In genomic region chr10:119893845-119894427, GRCh38 we compare ENCODE assay signal across 9 cellular contexts. TPM values are rescaled to one million over a fixed set of nuclear protein-coding genes. Genes with fewer than 3 reads are reported as not detected.
DNase-seq lines count a peak whose midpoint lies in the region; ATAC-seq and TF ChIP-seq lines count a peak whose summit lies in the region.
"Had no signal": no experiment of that assay in that cellular context is flagged by ENCODE, and none has a peak within 500 bp of the region (broad histone marks: within the 10 kb centered on the region; RNA-seq: fewer than 3 reads in every experiment).

No MANE protein-coding gene starts in this region.

- peak overlapping the region; percentile 100 for H3K4me2 ChIP-seq in smooth muscle cell

- H3K36me3 ChIP-seq in smooth muscle cell (ENCODE audit: low read depth) = no peaks in the 10 kb centered on the region

- CTCF ChIA-PET in activated CD8-positive, alpha-beta memory T cell treated with anti-CD3 and anti-CD28 coated beads, Interleukin-2, amount 10 ng/mL, durations not matched to agents 7 days and 5 days (lab: Charles Lee) = interaction anchor here (1.2 kb wide), 1 partner anchor 29 kb away, joined by 3 read pairs; no protein-coding TSS in a partner anchor
- CTCF ChIA-PET in WTC11 (lab: Charles Lee) = no interaction called here

- H3K4me3 ChIP-seq in fibroblast of villous mesenchyme (ENCODE audit: low read depth, low read length) = peak overlapping the region; percentile 81
- H3K4me3 ChIP-seq in smooth muscle cell = peak overlapping the region; percentile 96

- H3K27ac ChIP-seq in smooth muscle cell (ENCODE audit: low read depth) = peak overlapping the region; percentile 9
- H3K27ac ChIP-seq in foreskin keratinocyte = no peak overlapping the region

- H3K27me3 Mint-ChIP-seq in activated CD8-positive, alpha-beta memory T cell treated with anti-CD3 and anti-CD28 coated beads, Interleukin-2, amount 10 ng/mL, durations not matched to agents 7 days and 5 days = peaks cover under 1% of the 10 kb centered on the region
- peaks cover 5% of the 10 kb centered on the region; the same call in 1 of the 2 replicates for H3K27me3 Mint-ChIP-seq in WTC11 (ENCODE audit: low read depth)

- H3K36me3 Mint-ChIP-seq in activated CD8-positive, alpha-beta memory T cell treated with anti-CD3 and anti-CD28 coated beads, Interleukin-2, amount 10 ng/mL, durations not matched to agents 7 days and 5 days = peaks cover 25% of the 10 kb centered on the region
- peaks cover 38% of the 10 kb centered on the region for H3K36me3 Mint-ChIP-seq in WTC11

- no peak overlapping the region for H2AFZ ChIP-seq in smooth muscle cell (ENCODE audit: low read depth)

- peaks cover 45% of the 10 kb centered on the region for H3K4me1 Mint-ChIP-seq in activated CD8-positive, alpha-beta memory T cell treated with anti-CD3 and anti-CD28 coated beads, Interleukin-2, amount 10 ng/mL, durations not matched to agents 7 days and 5 days
- peaks cover 18% of the 10 kb centered on the region for H3K4me1 Mint-ChIP-seq in WTC11

- POLR2A ChIA-PET in WTC11 (lab: Charles Lee) = interaction anchor here (0.7 to 2.0 kb wide), 2 partner anchors 22 to 192 kb away, joined by 6 to 8 read pairs; no protein-coding TSS in a partner anchor

- H3K27me3 ChIP-seq in smooth muscle cell (ENCODE audit: low read depth) (no peaks in the 10 kb centered on the region), foreskin keratinocyte (no peaks in the 10 kb centered on the region)

- no peaks in the 10 kb centered on the region for H3K9me3 ChIP-seq in smooth muscle cell (replicated peaks; ENCODE audit: low read depth)

- H3K4me1 ChIP-seq in smooth muscle cell (ENCODE audit: low read depth) = peaks cover 24% of the 10 kb centered on the region
- H3K4me1 ChIP-seq in foreskin keratinocyte = peaks cover 13% of the 10 kb centered on the region

- H4K20me1 ChIP-seq in smooth muscle cell (ENCODE audit: low read depth) = peaks cover 51% of the 10 kb centered on the region

- H3K27ac Mint-ChIP-seq in activated CD8-positive, alpha-beta memory T cell treated with anti-CD3 and anti-CD28 coated beads, Interleukin-2, amount 10 ng/mL, durations not matched to agents 7 days and 5 days = peak overlapping the region; percentile 7
- no peak overlapping the region; the same call in 1 of the 2 replicates for H3K27ac Mint-ChIP-seq in WTC11

- H3K79me2 ChIP-seq in smooth muscle cell (ENCODE audit: low read depth) = peaks cover 75% of the 10 kb centered on the region

- H3K9me3 Mint-ChIP-seq in activated CD8-positive, alpha-beta memory T cell treated with anti-CD3 and anti-CD28 coated beads, Interleukin-2, amount 10 ng/mL, durations not matched to agents 7 days and 5 days (ENCODE audit: low read depth) = no peaks in the 10 kb centered on the region
- peaks cover 12% of the 10 kb centered on the region for H3K9me3 Mint-ChIP-seq in WTC11

- peaks cover 6% of the 10 kb centered on the region for H3F3A ChIP-seq in smooth muscle cell (ENCODE audit: low read depth)

- no peak for TF ChIP-seq CTCF in WTC11 (IDR thresholded peaks at IDR 0.05)
- TF ChIP-seq CTCF in fibroblast of villous mesenchyme (IDR thresholded peaks at IDR 0.05; ENCODE audit: insufficient read depth, low read depth, low read length) = no peak
- no peak for TF ChIP-seq CTCF in smooth muscle cell (IDR thresholded peaks at IDR 0.05; ENCODE audit: borderline replicate concordance, insufficient read depth, poor library complexity, severe bottlenecking)
- TF ChIP-seq CTCF in foreskin keratinocyte (conservative IDR thresholded peaks at IDR 0.05) = no peak

- 99% methylated on average over 3 of the region's 3 CpGs for WGBS in smooth muscle cell (ENCODE audit: low lambda C conversion rate)

- peak overlapping the region; percentile 20 for H3K9ac ChIP-seq in smooth muscle cell (ENCODE audit: low read depth)

- no peak for DNase-seq in activated CD8-positive, alpha-beta memory T cell treated with anti-CD3 and anti-CD28 coated beads, Interleukin-2, amount 10 ng/mL, durations not matched to agents 7 days and 5 days
- no peak for DNase-seq in activated CD8-positive, alpha-beta memory T cell treated with anti-CD3 and anti-CD28 coated beads for 24 hours
- no peak for DNase-seq in WTC11 (ENCODE audit: low spot score)
- no peak for DNase-seq in fibroblast of villous mesenchyme (ENCODE audit: low read depth)
- no peak for DNase-seq in smooth muscle cell (lab: John Stamatoyannopoulos, UW; ENCODE audit: unreplicated experiment)
- DNase-seq in foreskin keratinocyte = no peak
- no peak for DNase-seq in NCI-H748 (lab: John Stamatoyannopoulos, UW; ENCODE audit: unreplicated experiment)
- no peak for DNase-seq in activated CD4-positive, alpha-beta T cell treated with anti-CD3 and anti-CD28 coated beads for 48 hours
- DNase-seq: RPMI8226 had no signal

- peak overlapping the region; percentile 55 for H3K4me3 Mint-ChIP-seq in activated CD8-positive, alpha-beta memory T cell treated with anti-CD3 and anti-CD28 coated beads, Interleukin-2, amount 10 ng/mL, durations not matched to agents 7 days and 5 days
- H3K4me3 Mint-ChIP-seq in WTC11 = peak overlapping the region; percentile 93

- ATAC-seq in activated CD8-positive, alpha-beta memory T cell treated with anti-CD3 and anti-CD28 coated beads, Interleukin-2, amount 10 ng/mL, durations not matched to agents 7 days and 5 days = no peak
- ATAC-seq in WTC11 = no peak
- no peak for ATAC-seq in foreskin keratinocyte

TF ChIP-seq in WTC11, 78 proteins besides CTCF, POLR2A, EP300 and RAD21 (continues in another document):
- TF ChIP-seq ZNF423 (CRISPR knock-in tag; IDR thresholded peaks at IDR 0.05) (no peak), ETV6 (CRISPR knock-in tag; IDR thresholded peaks at IDR 0.05) (no peak), ZNF416 (CRISPR knock-in tag; IDR thresholded peaks at IDR 0.05) (no peak), ZNF671 (CRISPR knock-in tag; IDR thresholded peaks at IDR 0.05) (no peak), ARID4B (CRISPR knock-in tag; IDR thresholded peaks at IDR 0.05; ENCODE audit: borderline replicate concordance) (no peak)
- TF ChIP-seq, protein P1, sequence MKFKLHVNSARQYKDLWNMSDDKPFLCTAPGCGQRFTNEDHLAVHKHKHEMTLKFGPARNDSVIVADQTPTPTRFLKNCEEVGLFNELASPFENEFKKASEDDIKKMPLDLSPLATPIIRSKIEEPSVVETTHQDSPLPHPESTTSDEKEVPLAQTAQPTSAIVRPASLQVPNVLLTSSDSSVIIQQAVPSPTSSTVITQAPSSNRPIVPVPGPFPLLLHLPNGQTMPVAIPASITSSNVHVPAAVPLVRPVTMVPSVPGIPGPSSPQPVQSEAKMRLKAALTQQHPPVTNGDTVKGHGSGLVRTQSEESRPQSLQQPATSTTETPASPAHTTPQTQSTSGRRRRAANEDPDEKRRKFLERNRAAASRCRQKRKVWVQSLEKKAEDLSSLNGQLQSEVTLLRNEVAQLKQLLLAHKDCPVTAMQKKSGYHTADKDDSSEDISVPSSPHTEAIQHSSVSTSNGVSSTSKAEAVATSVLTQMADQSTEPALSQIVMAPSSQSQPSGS (CRISPR knock-in tag; IDR thresholded peaks at IDR 0.05; ENCODE audit: borderline replicate concordance, low read depth) = no peak

RNA-seq across cellular contexts. Expression of gene SEC23IP, which starts 1.4 kb away (rescaled TPM):
- total RNA-seq in activated CD8-positive, alpha-beta memory T cell treated with anti-CD3 and anti-CD28 coated beads, Interleukin-2, amount 10 ng/mL, durations not matched to agents 7 days and 5 days = 10 to 100 TPM; 62.9 to 72.8 TPM
- total RNA-seq in WTC11 (2021) (63.8 to 82.3 TPM (median 68.4 TPM) in 3 replicates), fibroblast of villous mesenchyme (37.7 and 44.9 TPM in 2 replicates), smooth muscle cell (33.0 and 35.9 TPM in 2 replicates), foreskin keratinocyte (33.4 and 35.8 TPM in 2 replicates)
- polyA plus RNA-seq in smooth muscle cell (39.2 and 49.4 TPM in 2 replicates), foreskin keratinocyte (11.0 and 11.8 TPM in 2 replicates)

RNA-seq across cellular contexts. Expression of gene MCMBP, which starts 21.3 kb away (rescaled TPM):
- total RNA-seq in activated CD8-positive, alpha-beta memory T cell treated with anti-CD3 and anti-CD28 coated beads, Interleukin-2, amount 10 ng/mL, durations not matched to agents 7 days and 5 days = 100 to 1,000 TPM in 1 of 2 experiments, 10 to 100 TPM in 1; 91.4 to 118 TPM
- total RNA-seq in WTC11 (2021) (63.5 to 64.7 TPM (median 64.6 TPM) in 3 replicates), fibroblast of villous mesenchyme (43.2 and 56.1 TPM in 2 replicates), smooth muscle cell (46.2 and 57.4 TPM in 2 replicates), foreskin keratinocyte (78.7 and 86.0 TPM in 2 replicates)
- polyA plus RNA-seq in smooth muscle cell (33.2 and 42.5 TPM in 2 replicates), foreskin keratinocyte (36.0 and 46.2 TPM in 2 replicates)
